ENCODE assay signal across 8 cellular contexts in the genomic region with DNA sequence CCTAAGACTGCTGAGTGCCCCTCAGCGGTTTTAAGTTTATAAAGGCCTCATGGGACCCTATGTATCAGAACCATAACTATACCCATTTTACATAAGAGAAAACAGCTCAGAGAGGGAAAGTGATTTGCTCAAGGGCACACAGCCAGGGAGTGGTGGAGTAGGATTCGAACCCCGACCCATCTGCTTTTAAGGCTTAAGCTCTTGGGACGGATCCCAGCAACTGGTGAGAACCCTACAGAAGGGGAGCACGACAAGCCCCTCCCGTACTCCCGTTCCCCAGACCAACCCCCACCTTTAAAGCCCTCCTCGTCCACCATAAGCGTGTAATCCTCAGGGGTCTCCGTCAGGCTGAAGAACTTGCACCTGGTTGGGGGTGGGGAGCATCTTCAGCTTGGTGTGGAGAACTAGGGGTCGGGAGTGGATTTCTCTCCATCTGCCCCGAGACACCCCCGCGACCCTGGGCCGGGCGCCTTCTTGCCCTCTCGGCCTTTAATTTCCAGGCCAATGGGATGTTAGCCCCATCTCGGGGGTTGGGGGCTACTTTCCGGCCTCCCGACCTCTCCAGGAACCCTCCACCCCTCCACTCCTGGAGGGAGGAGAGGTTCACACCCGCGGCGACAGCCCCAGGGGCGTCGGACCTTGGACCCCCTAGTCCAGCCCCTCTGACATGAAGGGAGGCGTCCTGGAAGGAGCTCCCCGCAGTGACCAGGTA. TPM values are rescaled to one million over a fixed set of nuclear protein-coding genes. Genes with fewer than 3 reads are reported as not detected.
DNase-seq lines count a peak whose midpoint lies in the region; ATAC-seq and TF ChIP-seq lines count a peak whose summit lies in the region.

No MANE protein-coding gene starts in this region.

- intact Hi-C loops in body of pancreas (cut with DNase I) = no loop called here
- intact Hi-C loops in upper lobe of right lung (cut with DNase I) = loop anchor here (5.0 kb wide), 1 partner anchor 99 kb away; a partner anchor contains a TSS

- TF ChIP-seq POLR2A in body of pancreas (IDR thresholded peaks at IDR 0.05) = peak in 1 of 3 donors; percentile 8

- H3K9me3 Mint-ChIP-seq in activated naive CD4-positive, alpha-beta T cell treated with anti-CD3 and anti-CD28 coated beads, Interleukin-2, amount 50 U/mL, for 24 hours = no peaks in the 10 kb centered on the region
- no peaks in the 10 kb centered on the region for H3K9me3 Mint-ChIP-seq in memory B cell

- H3K4me3 Mint-ChIP-seq in activated naive CD4-positive, alpha-beta T cell treated with anti-CD3 and anti-CD28 coated beads, Interleukin-2, amount 50 U/mL, for 24 hours = peak overlapping the region; percentile 90
- H3K4me3 Mint-ChIP-seq in memory B cell = peak overlapping the region; percentile 94

- no peak for ATAC-seq in body of pancreas
- ATAC-seq in memory B cell (ENCODE audit: low read depth) = no peak
- no peak for ATAC-seq in upper lobe of right lung
- no peak for ATAC-seq in GM18858 (IDR thresholded peaks at IDR 0.05; ENCODE audit: unreplicated experiment)
- no peak for ATAC-seq in HG02973 (IDR thresholded peaks at IDR 0.05; ENCODE audit: unreplicated experiment)
- ATAC-seq in foreskin keratinocyte = no peak

- H3K4me1 ChIP-seq in body of pancreas = peaks cover 38% of the 10 kb centered on the region
- H3K4me1 ChIP-seq in upper lobe of right lung = peaks cover 36% of the 10 kb centered on the region
- H3K4me1 ChIP-seq in foreskin keratinocyte = peaks cover 18% of the 10 kb centered on the region

- DNase-seq in activated naive CD4-positive, alpha-beta T cell treated with Interleukin-2 at 50 U/mL for 16 hours = no peak
- no peak for DNase-seq in body of pancreas
- DNase-seq in memory B cell (ENCODE audit: low spot score in 2 of 2) = peak in 1 of 2 donors; percentile 29
- peak; percentile 66 for DNase-seq in upper lobe of right lung
- no peak for DNase-seq in foreskin keratinocyte

- H3K27me3 ChIP-seq in body of pancreas (no peaks in the 10 kb centered on the region), upper lobe of right lung (no peaks in the 10 kb centered on the region), foreskin keratinocyte (no peaks in the 10 kb centered on the region)

- 14 to 36% methylated on average over 10 to 27 of the region's 27 CpGs for WGBS in body of pancreas, 2 donors

- H3K27ac ChIP-seq in body of pancreas (peak overlapping the region; percentile 85 to 90 (median 88)), upper lobe of right lung (peak overlapping the region; percentile 92), foreskin keratinocyte (no peak overlapping the region)

- H3K27me3 Mint-ChIP-seq in activated naive CD4-positive, alpha-beta T cell treated with anti-CD3 and anti-CD28 coated beads, Interleukin-2, amount 50 U/mL, for 24 hours = no peaks in the 10 kb centered on the region
- H3K27me3 Mint-ChIP-seq in memory B cell = no peaks in the 10 kb centered on the region

- TF ChIP-seq CTCF in body of pancreas (IDR thresholded peaks at IDR 0.05) (no peak), upper lobe of right lung (IDR thresholded peaks at IDR 0.05) (no peak), foreskin keratinocyte (conservative IDR thresholded peaks at IDR 0.05) (no peak)

- H3K36me3 Mint-ChIP-seq in activated naive CD4-positive, alpha-beta T cell treated with anti-CD3 and anti-CD28 coated beads, Interleukin-2, amount 50 U/mL, for 24 hours = peaks cover 3% of the 10 kb centered on the region
- peaks cover 12% of the 10 kb centered on the region for H3K36me3 Mint-ChIP-seq in memory B cell

- no peak overlapping the region for H3K27ac Mint-ChIP-seq in activated naive CD4-positive, alpha-beta T cell treated with anti-CD3 and anti-CD28 coated beads, Interleukin-2, amount 50 U/mL, for 24 hours
- peak overlapping the region; percentile 69 for H3K27ac Mint-ChIP-seq in memory B cell

- H3K4me1 Mint-ChIP-seq in activated naive CD4-positive, alpha-beta T cell treated with anti-CD3 and anti-CD28 coated beads, Interleukin-2, amount 50 U/mL, for 24 hours = peaks cover 35% of the 10 kb centered on the region
- peaks cover 29% of the 10 kb centered on the region for H3K4me1 Mint-ChIP-seq in memory B cell

- H3K4me3 ChIP-seq in body of pancreas (peak overlapping the region; percentile 50 to 74), upper lobe of right lung (peak overlapping the region; percentile 97)

- H3K9me3 ChIP-seq in body of pancreas (no peaks in the 10 kb centered on the region), upper lobe of right lung (no peaks in the 10 kb centered on the region)

- H3K36me3 ChIP-seq in body of pancreas (replicated peaks in 1 of 2; ENCODE audit: insufficient read depth in 1 of 2, low read depth in 2 of 2) (peaks cover 0 to 2% of the 10 kb centered on the region in 2 donors), upper lobe of right lung (peaks cover 30% of the 10 kb centered on the region)

RNA-seq across cellular contexts. Expression of a gene that starts 0.7 kb away (rescaled TPM):
- total RNA-seq in body of pancreas = 10 to 100 TPM in 1 of 2 donors, 1 to 10 TPM in 1; 4.2 to 21.4 TPM
- total RNA-seq in upper lobe of right lung = 15.9 TPM
- total RNA-seq in foreskin keratinocyte = 3.2 and 3.5 TPM in 2 replicates
- 2.4 and 3.1 TPM in 2 replicates for polyA plus RNA-seq in foreskin keratinocyte

RNA-seq across cellular contexts. Expression of a gene that starts 21.9 kb away (rescaled TPM):
- total RNA-seq in body of pancreas (not detected), upper lobe of right lung (1.6 TPM), foreskin keratinocyte (not detected in 2 replicates)
- not detected in 2 replicates for polyA plus RNA-seq in foreskin keratinocyte

RNA-seq across cellular contexts. Expression of a gene that starts 38.2 kb away (rescaled TPM):
- 10 to 100 TPM in 1 of 2 donors, 1 to 10 TPM in 1; 4.3 to 15.0 TPM for total RNA-seq in body of pancreas
- total RNA-seq in upper lobe of right lung = 29.6 TPM
- total RNA-seq in foreskin keratinocyte = 15.0 and 16.2 TPM in 2 replicates
- polyA plus RNA-seq in foreskin keratinocyte = 15.2 and 15.5 TPM in 2 replicates

RNA-seq across cellular contexts. Expression of a gene that starts 42.0 kb away (rescaled TPM):
- total RNA-seq in body of pancreas = 1 to 10 TPM in 1 of 2 donors, under 1 TPM in 1; 0.52 to 1.3 TPM
- 6.9 TPM for total RNA-seq in upper lobe of right lung
- 0.17 and 0.25 TPM in 2 replicates for total RNA-seq in foreskin keratinocyte
- 0.18 and 0.19 TPM in 2 replicates for polyA plus RNA-seq in foreskin keratinocyte
